Comparison of ENCODE assay signal across 8 cellular contexts in the genomic region with DNA sequence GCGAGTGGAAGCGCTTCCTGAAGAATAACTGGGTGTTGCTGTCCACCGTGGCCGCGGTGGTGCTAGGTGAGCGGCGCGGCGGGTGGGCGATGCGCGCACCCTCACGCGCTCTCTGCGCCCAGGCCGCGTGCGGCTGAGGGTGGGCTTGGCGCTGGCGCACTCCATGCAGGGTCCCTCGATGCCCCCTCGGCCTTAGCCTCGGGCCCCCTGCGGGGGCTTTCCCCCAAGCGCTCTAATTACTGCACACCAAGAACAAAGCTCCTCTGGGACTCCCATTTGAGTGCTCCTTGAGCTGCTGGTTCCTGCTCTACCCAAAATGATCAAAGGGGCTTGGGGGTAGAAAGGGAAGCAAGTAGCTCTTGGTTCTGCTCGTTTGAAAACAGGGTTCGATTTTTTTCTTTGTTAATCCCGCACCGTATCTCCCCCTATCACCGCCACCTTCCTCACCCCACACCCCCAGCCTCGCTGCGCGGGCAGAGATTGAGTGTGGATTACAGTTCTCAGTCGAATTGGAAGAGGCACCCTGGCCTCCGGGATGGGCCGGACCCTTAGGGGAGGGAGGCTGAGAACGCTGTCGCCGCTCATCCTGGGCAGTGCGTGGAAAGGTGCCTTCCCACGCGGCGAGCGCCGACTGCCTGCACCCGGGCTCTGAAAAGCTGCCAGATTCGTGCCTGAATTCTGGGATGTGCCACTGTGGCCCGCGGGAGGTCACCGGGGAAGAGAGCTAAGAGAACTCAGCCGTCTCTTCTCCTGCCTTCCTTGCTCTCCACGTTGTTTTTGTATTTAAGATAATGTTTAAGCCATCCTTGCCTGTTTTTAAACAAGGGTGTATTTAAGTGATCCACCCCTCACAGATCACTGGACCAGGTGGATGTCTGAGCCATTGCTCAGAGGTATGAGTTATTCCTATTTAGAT. TPM values are rescaled to one million over a fixed set of nuclear protein-coding genes. Genes with fewer than 3 reads are reported as not detected.
DNase-seq lines count a peak whose midpoint lies in the region; ATAC-seq and TF ChIP-seq lines count a peak whose summit lies in the region.

No MANE protein-coding gene starts in this region.

- H3K27me3 ChIP-seq in heart left ventricle, result peaks cover 0 to 24% (median 0%) of the 10 kb centered on the region in 9 donors

- TF ChIP-seq CTCF in activated CD8-positive, alpha-beta T cell treated with anti-CD3 and anti-CD28 coated beads for 36 hours (IDR thresholded peaks at IDR 0.05), result no peak
- no peak for TF ChIP-seq CTCF in heart left ventricle (IDR thresholded peaks at IDR 0.05)

- no peak for TF ChIP-seq POLR2A in heart left ventricle (IDR thresholded peaks at IDR 0.05)

- peaks cover 0 to 21% (median 9%) of the 10 kb centered on the region in 12 donors for H3K4me1 ChIP-seq in heart left ventricle

- peak overlapping the region; percentile 71 to 92 (median 77) for H3K4me3 ChIP-seq in heart left ventricle

- no peak overlapping the region for H3K27ac Mint-ChIP-seq in T-helper 2 cell treated with Interferon-gamma antibody and Interleukin-4, amounts not matched to agents 5 μg/mL and 100 μg/mL, for 36 hours
- H3K27ac Mint-ChIP-seq in activated CD8-positive, alpha-beta T cell treated with anti-CD3 and anti-CD28 coated beads for 36 hours, result no peak overlapping the region

- peak overlapping the region in 9 of 12 donors; percentile 52 to 82 (median 60) for H3K27ac ChIP-seq in heart left ventricle

- ATAC-seq in HG02852 (IDR thresholded peaks at IDR 0.05; ENCODE audit: unreplicated experiment) (peak; percentile 12), heart left ventricle (peak in 1 of 4 donors; percentile 14), GM21526 (IDR thresholded peaks at IDR 0.05; ENCODE audit: low FRiP score, unreplicated experiment) (no peak)
- ATAC-seq in activated CD8-positive, alpha-beta T cell treated with anti-CD3 and anti-CD28 coated beads for 36 hours, result no peak

- 1 to 4% (median 1%) methylated on average over 30 to 52 of the region's 52 CpGs for WGBS in heart left ventricle, 4 donors

- peaks cover 58% of the 10 kb centered on the region for H3K27me3 Mint-ChIP-seq in T-helper 2 cell treated with Interferon-gamma antibody and Interleukin-4, amounts not matched to agents 5 μg/mL and 100 μg/mL, for 36 hours (ENCODE audit: low read depth)
- H3K27me3 Mint-ChIP-seq in activated CD8-positive, alpha-beta T cell treated with anti-CD3 and anti-CD28 coated beads for 36 hours, result peaks cover 43% of the 10 kb centered on the region

- no peaks in the 10 kb centered on the region for H3K9me3 ChIP-seq in heart left ventricle

- H3K4me1 Mint-ChIP-seq in T-helper 2 cell treated with Interferon-gamma antibody and Interleukin-4, amounts not matched to agents 5 μg/mL and 100 μg/mL, for 36 hours (ENCODE audit: low read depth), result peaks cover 11% of the 10 kb centered on the region
- H3K4me1 Mint-ChIP-seq in activated CD8-positive, alpha-beta T cell treated with anti-CD3 and anti-CD28 coated beads for 36 hours (ENCODE audit: low read depth), result peaks cover 18% of the 10 kb centered on the region

- no peaks in the 10 kb centered on the region for H3K36me3 Mint-ChIP-seq in T-helper 2 cell treated with Interferon-gamma antibody and Interleukin-4, amounts not matched to agents 5 μg/mL and 100 μg/mL, for 36 hours (ENCODE audit: low read depth)
- no peaks in the 10 kb centered on the region for H3K36me3 Mint-ChIP-seq in activated CD8-positive, alpha-beta T cell treated with anti-CD3 and anti-CD28 coated beads for 36 hours (ENCODE audit: low read depth)

- CTCF ChIA-PET in activated CD8-positive, alpha-beta T cell treated with anti-CD3 and anti-CD28 coated beads for 36 hours (lab: Charles Lee), result interaction anchor here (0.6 kb wide), 1 partner anchor 150 kb away, joined by 3 read pairs; no protein-coding TSS in a partner anchor

- no peak for DNase-seq in T-helper 2 cell treated with Interferon-gamma antibody and Interleukin-4, amounts not matched to agents 5 μg/mL and 100 μg/mL, for 36 hours (ENCODE audit: low spot score)
- no peak for DNase-seq in T-helper 2 cell
- no peak for DNase-seq in activated CD8-positive, alpha-beta T cell treated with anti-CD3 and anti-CD28 coated beads for 36 hours
- DNase-seq in heart left ventricle, result peak in 1 of 5 donors; percentile 19
- peak; percentile 71 for DNase-seq in retina
- no peak for DNase-seq in NCI-H510A treated with DMSO at 0.1 percent for 48 hours (lab: John Stamatoyannopoulos, UW)

- H3K9me3 Mint-ChIP-seq in T-helper 2 cell treated with Interferon-gamma antibody and Interleukin-4, amounts not matched to agents 5 μg/mL and 100 μg/mL, for 36 hours, result no peaks in the 10 kb centered on the region
- no peaks in the 10 kb centered on the region for H3K9me3 Mint-ChIP-seq in activated CD8-positive, alpha-beta T cell treated with anti-CD3 and anti-CD28 coated beads for 36 hours

- H3K4me3 Mint-ChIP-seq in T-helper 2 cell treated with Interferon-gamma antibody and Interleukin-4, amounts not matched to agents 5 μg/mL and 100 μg/mL, for 36 hours, result peak overlapping the region; percentile 77
- H3K4me3 Mint-ChIP-seq in activated CD8-positive, alpha-beta T cell treated with anti-CD3 and anti-CD28 coated beads for 36 hours, result peak overlapping the region; percentile 72

- intact Hi-C loops in activated CD8-positive, alpha-beta T cell treated with anti-CD3 and anti-CD28 coated beads for 36 hours (cut with micrococcal nuclease), result no loop called here
- intact Hi-C loops in heart left ventricle (cut with DNase I), result loop anchor here in 5 of 10 donors (5.0 to 10.0 kb wide), 4 partner anchors 56 to 111 kb away; no protein-coding TSS in a partner anchor

- no peaks in the 10 kb centered on the region for H3K36me3 ChIP-seq in heart left ventricle

- POLR2A ChIA-PET in activated CD8-positive, alpha-beta T cell treated with anti-CD3 and anti-CD28 coated beads for 36 hours (lab: Charles Lee), result interaction anchor here (1.4 to 1.6 kb wide), 2 partner anchors 26 to 29 kb away, joined by 3 to 4 read pairs; no protein-coding TSS in a partner anchor

RNA-seq across cellular contexts. Expression of a gene that starts 0.7 kb away (rescaled TPM):
- under 1 TPM; 0.09 to 0.29 TPM for total RNA-seq in activated CD8-positive, alpha-beta T cell treated with anti-CD3 and anti-CD28 coated beads for 36 hours
- 1 to 10 TPM; 1.1 to 4.6 (median 2.1) TPM for total RNA-seq in heart left ventricle
- 1 to 10 TPM; 1.0 to 1.5 TPM for polyA plus RNA-seq in heart left ventricle
